Comparison of ENCODE assay signal across 8 cellular contexts in the genomic region with DNA sequence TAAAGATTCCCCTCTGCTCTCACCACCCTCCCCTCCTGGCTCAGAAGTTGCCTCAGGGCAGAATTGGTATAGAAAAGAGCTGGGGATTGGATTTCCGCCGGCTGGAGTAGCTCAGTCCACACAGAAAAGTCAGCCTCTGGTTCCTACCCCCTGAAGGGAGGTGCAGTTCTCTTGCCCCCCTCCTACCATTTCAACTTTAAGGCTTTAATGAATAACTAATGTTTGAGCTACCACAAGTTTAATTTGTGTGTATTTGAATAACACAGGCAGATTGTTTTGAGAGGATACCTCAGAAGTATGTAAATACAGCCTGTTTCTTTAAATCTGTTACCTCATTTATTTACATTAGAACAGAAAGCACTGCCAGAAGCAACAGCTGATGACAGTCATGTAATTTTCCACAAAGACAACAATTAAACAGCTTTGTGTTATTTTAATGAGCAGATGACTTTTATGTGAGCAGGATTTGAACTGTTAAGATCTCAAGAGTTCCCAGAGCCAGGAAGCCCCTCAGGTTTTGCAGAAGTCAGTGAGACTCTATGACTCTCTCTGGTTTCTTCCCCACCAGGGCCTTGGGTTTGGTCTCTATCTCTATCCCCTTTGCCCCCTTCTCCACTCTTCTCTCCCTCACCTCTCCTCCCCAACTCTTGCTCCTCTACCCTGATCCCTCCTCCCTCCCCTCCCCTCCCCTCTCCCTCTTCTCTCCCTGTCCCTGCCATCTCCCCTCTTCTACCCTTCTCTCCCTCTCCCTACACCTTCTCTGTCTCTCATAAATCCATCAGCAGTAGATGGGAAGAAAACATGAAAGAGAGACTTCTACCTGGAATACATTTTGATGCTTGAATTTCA. TPM values are rescaled to one million over a fixed set of nuclear protein-coding genes. Genes with fewer than 3 reads are reported as not detected.
A peak's percentile ranks its signal among the peaks of the same experiment; 100 is the strongest.
DNase-seq lines count a peak whose midpoint lies in the region; ATAC-seq and TF ChIP-seq lines count a peak whose summit lies in the region.

No MANE protein-coding gene starts in this region.

- H3K4me3 Mint-ChIP-seq in CD8-positive, alpha-beta memory T cell, result peak overlapping the region in 2 of 7 donors; percentile 11 to 15
- peak overlapping the region in 1 of 5 experiments; percentile 62 for H3K4me3 Mint-ChIP-seq in brain

- CTCF ChIA-PET in CD8-positive, alpha-beta memory T cell (lab: Charles Lee), result interaction anchor here (0.7 to 6.0 kb wide), 2 partner anchors 9 to 26 kb away, joined by 3 to 45 read pairs; partner anchors contain the start of gene DUSP10
- CTCF ChIA-PET in OCI-LY7 (lab: Charles Lee; ENCODE audit: unreplicated experiment), result no interaction called here

- H3K9me3 ChIP-seq in CD8-positive, alpha-beta memory T cell (ENCODE audit: low read length), result no peaks in the 10 kb centered on the region
- H3K9me3 ChIP-seq in right lobe of liver, result no peaks in the 10 kb centered on the region
- H3K9me3 ChIP-seq in OCI-LY7 (ENCODE audit: low read length), result no peaks in the 10 kb centered on the region

- WGBS in right lobe of liver (ENCODE audit: insufficient coverage, low coverage, low lambda C conversion rate, missing lambda C conversion rate), result 37% methylated on average over 2 of the region's 2 CpGs

- intact Hi-C loops in right lobe of liver (cut with DNase I), result no loop called here
- intact Hi-C loops in OCI-LY7 (cut with micrococcal nuclease; ENCODE audit: unreplicated experiment), result no loop called here

- peak overlapping the region; percentile 18 for H3K27ac ChIP-seq in CD8-positive, alpha-beta memory T cell (ENCODE audit: low read depth, low read length)
- peak overlapping the region; percentile 83 to 97 (median 92) for H3K27ac ChIP-seq in right lobe of liver
- H3K27ac ChIP-seq in OCI-LY7 (ENCODE audit: low read depth, low read length, poor library complexity, severe bottlenecking), result no peak overlapping the region

- H3K79me2 ChIP-seq in OCI-LY7 (ENCODE audit: insufficient read depth, low read depth, low read length), result no peaks in the 10 kb centered on the region

- H3K4me3 ChIP-seq in CD8-positive, alpha-beta memory T cell (ENCODE audit: low read length), result no peak overlapping the region
- H3K4me3 ChIP-seq in right lobe of liver, result peak overlapping the region in 1 of 3 donors; percentile 1
- no peak overlapping the region for H3K4me3 ChIP-seq in OCI-LY7 (ENCODE audit: low read depth, low read length, poor library complexity, severe bottlenecking)

- peaks cover 54 to 85% (median 77%) of the 10 kb centered on the region in 3 donors for H3K4me1 Mint-ChIP-seq in CD8-positive, alpha-beta memory T cell
- H3K4me1 Mint-ChIP-seq in brain, result peaks cover 86% of the 10 kb centered on the region

- H4K20me1 ChIP-seq in OCI-LY7 (ENCODE audit: insufficient read depth, low read length), result no peaks in the 10 kb centered on the region

- peaks cover 41% of the 10 kb centered on the region for H3K4me1 ChIP-seq in CD8-positive, alpha-beta memory T cell (ENCODE audit: insufficient read depth, low read length)
- H3K4me1 ChIP-seq in right lobe of liver, result peaks cover 0 to 79% (median 31%) of the 10 kb centered on the region in 4 donors
- no peaks in the 10 kb centered on the region for H3K4me1 ChIP-seq in OCI-LY7 (ENCODE audit: insufficient read depth, low read length, poor library complexity, severe bottlenecking)

- no peaks in the 10 kb centered on the region for H3K9me3 Mint-ChIP-seq in CD8-positive, alpha-beta memory T cell
- H3K9me3 Mint-ChIP-seq in brain, result peaks cover 0 to 3% (median 0%) of the 10 kb centered on the region in 5 experiments

- no peak overlapping the region for H2AFZ ChIP-seq in OCI-LY7 (ENCODE audit: low read length)

- TF ChIP-seq POLR2A in right lobe of liver (IDR thresholded peaks at IDR 0.05), result no peak

- no peaks in the 10 kb centered on the region for H3K9me2 ChIP-seq in OCI-LY7 (ENCODE audit: insufficient read depth, low read length)

- TF ChIP-seq CTCF in brain (conservative IDR thresholded peaks at IDR 0.05) (no peak), right lobe of liver (IDR thresholded peaks at IDR 0.05) (no peak), OCI-LY7 (conservative IDR thresholded peaks at IDR 0.05; ENCODE audit: low read length) (no peak)

- POLR2A ChIA-PET in CD8-positive, alpha-beta memory T cell (lab: Charles Lee), result interaction anchor here (0.9 to 1.0 kb wide), 3 partner anchors 25 to 28 kb away, joined by 3 read pairs; no protein-coding TSS in a partner anchor
- POLR2A ChIA-PET in OCI-LY7 (lab: Charles Lee), result interaction anchor here (0.5 to 1.3 kb wide), 3 partner anchors 14 to 412 kb away, joined by 3 to 4 read pairs (median 3); no protein-coding TSS in a partner anchor

- H3K36me3 Mint-ChIP-seq in CD8-positive, alpha-beta memory T cell, result peaks cover 0 to 5% (median 2%) of the 10 kb centered on the region in 3 donors
- H3K36me3 Mint-ChIP-seq in brain, result peaks cover 2% of the 10 kb centered on the region

- no peaks in the 10 kb centered on the region for H3K36me3 ChIP-seq in CD8-positive, alpha-beta memory T cell (ENCODE audit: insufficient read depth, low read length)
- H3K36me3 ChIP-seq in right lobe of liver, result no peaks in the 10 kb centered on the region
- H3K36me3 ChIP-seq in OCI-LY7 (ENCODE audit: insufficient read depth, low read length), result no peaks in the 10 kb centered on the region

- peak overlapping the region; percentile 21 to 90 (median 55) for H3K27ac Mint-ChIP-seq in CD8-positive, alpha-beta memory T cell
- H3K27ac Mint-ChIP-seq in brain, result peak overlapping the region in 3 of 5 experiments; percentile 51 to 91 (median 90)

- BruUV-seq in OCI-LY7 (replicated peaks; lab: Mats Ljungman, UMichigan), result no TSS peak

- ATAC-seq in right lobe of liver (peak; percentile 46 to 72 (median 62)), HG02970 (IDR thresholded peaks at IDR 0.05; ENCODE audit: low FRiP score, unreplicated experiment) (no peak)

- no peak for DNase-seq in CD8-positive, alpha-beta memory T cell
- peak; percentile 46 for DNase-seq in NCI-H1694 treated with DMSO at 0.1 percent for 48 hours (lab: John Stamatoyannopoulos, UW)
- no peak for DNase-seq in right lobe of liver
- DNase-seq in mesenteric fat pad (ENCODE audit: low spot score), result no peak
- DNase-seq in activated CD4-positive, alpha-beta T cell treated with anti-CD3 and anti-CD28 coated beads for 48 hours, result no peak
- no peak for DNase-seq in OCI-LY7 (ENCODE audit: low spot score)

- H3K27me3 Mint-ChIP-seq in CD8-positive, alpha-beta memory T cell, result no peaks in the 10 kb centered on the region
- no peaks in the 10 kb centered on the region for H3K27me3 Mint-ChIP-seq in brain

- no peaks in the 10 kb centered on the region for H3K27me3 ChIP-seq in CD8-positive, alpha-beta memory T cell (ENCODE audit: insufficient read depth, low read length, poor library complexity, severe bottlenecking)
- H3K27me3 ChIP-seq in right lobe of liver, result no peaks in the 10 kb centered on the region

- H3K4me2 ChIP-seq in OCI-LY7 (ENCODE audit: low read length), result no peak overlapping the region

RNA-seq across cellular contexts. Expression of gene DUSP10, which starts 26.3 kb away (rescaled TPM):
- total RNA-seq in CD8-positive, alpha-beta memory T cell, result 10 to 100 TPM; 23.7 to 25.4 TPM
- polyA plus RNA-seq in CD8-positive, alpha-beta memory T cell, result 8.0 TPM
- polyA plus RNA-seq in brain (ENCODE audit: insufficient read depth, low read depth, low replicate concordance), result 10.6 TPM
- total RNA-seq in right lobe of liver (10 to 100 TPM in 5 of 6 experiments, 1 to 10 TPM in 1; 7.7 to 22.3 (median 16.3) TPM), mesenteric fat pad (5.8 TPM), OCI-LY7 (2022) (2.6 and 3.7 TPM in 2 replicates)
- total RNA-seq in OCI-LY7 (2014; rRNA removed; shearing (Covaris generic)), result 2.0 and 4.4 TPM in 2 replicates
